In the genomic region with DNA sequence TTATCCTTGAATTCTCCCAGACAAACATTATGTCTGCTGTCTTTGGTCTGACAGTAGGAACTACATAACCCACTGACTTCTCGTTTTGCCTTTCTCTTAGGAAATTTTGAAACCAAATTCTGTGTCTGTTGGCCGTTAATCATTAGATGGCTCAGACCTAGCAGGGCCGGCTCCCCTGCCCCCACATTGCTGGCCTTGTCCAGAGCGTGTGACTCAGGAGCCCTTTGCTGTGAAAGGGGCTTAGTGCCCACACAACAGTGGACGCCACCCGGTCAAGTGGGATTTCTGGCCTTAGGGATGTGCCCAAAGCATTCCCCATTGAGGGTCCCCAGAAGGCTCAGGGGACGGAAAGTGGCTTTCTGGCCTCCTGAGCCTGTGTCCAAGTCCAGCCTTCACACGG, we compare ENCODE assay signal across 1 cellular context.
TF ChIP-seq lines count a peak whose summit lies in the region.

No MANE protein-coding gene starts in this region.

TF ChIP-seq in GM12878, 131 proteins besides CTCF, POLR2A, EP300 and RAD21 (continued from another document):
- TF ChIP-seq, protein P1, sequence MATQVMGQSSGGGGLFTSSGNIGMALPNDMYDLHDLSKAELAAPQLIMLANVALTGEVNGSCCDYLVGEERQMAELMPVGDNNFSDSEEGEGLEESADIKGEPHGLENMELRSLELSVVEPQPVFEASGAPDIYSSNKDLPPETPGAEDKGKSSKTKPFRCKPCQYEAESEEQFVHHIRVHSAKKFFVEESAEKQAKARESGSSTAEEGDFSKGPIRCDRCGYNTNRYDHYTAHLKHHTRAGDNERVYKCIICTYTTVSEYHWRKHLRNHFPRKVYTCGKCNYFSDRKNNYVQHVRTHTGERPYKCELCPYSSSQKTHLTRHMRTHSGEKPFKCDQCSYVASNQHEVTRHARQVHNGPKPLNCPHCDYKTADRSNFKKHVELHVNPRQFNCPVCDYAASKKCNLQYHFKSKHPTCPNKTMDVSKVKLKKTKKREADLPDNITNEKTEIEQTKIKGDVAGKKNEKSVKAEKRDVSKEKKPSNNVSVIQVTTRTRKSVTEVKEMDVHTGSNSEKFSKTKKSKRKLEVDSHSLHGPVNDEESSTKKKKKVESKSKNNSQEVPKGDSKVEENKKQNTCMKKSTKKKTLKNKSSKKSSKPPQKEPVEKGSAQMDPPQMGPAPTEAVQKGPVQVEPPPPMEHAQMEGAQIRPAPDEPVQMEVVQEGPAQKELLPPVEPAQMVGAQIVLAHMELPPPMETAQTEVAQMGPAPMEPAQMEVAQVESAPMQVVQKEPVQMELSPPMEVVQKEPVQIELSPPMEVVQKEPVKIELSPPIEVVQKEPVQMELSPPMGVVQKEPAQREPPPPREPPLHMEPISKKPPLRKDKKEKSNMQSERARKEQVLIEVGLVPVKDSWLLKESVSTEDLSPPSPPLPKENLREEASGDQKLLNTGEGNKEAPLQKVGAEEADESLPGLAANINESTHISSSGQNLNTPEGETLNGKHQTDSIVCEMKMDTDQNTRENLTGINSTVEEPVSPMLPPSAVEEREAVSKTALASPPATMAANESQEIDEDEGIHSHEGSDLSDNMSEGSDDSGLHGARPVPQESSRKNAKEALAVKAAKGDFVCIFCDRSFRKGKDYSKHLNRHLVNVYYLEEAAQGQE (IDR thresholded peaks at IDR 0.05; ENCODE audit: low read depth, low read length) = no peak
- TF ChIP-seq, protein P2, sequence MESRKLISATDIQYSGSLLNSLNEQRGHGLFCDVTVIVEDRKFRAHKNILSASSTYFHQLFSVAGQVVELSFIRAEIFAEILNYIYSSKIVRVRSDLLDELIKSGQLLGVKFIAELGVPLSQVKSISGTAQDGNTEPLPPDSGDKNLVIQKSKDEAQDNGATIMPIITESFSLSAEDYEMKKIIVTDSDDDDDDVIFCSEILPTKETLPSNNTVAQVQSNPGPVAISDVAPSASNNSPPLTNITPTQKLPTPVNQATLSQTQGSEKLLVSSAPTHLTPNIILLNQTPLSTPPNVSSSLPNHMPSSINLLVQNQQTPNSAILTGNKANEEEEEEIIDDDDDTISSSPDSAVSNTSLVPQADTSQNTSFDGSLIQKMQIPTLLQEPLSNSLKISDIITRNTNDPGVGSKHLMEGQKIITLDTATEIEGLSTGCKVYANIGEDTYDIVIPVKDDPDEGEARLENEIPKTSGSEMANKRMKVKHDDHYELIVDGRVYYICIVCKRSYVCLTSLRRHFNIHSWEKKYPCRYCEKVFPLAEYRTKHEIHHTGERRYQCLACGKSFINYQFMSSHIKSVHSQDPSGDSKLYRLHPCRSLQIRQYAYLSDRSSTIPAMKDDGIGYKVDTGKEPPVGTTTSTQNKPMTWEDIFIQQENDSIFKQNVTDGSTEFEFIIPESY (IDR thresholded peaks at IDR 0.05) = no peak
- TF ChIP-seq ZNF622 (IDR thresholded peaks at IDR 0.05) (no peak), BRCA1 (IDR thresholded peaks at IDR 0.05; ENCODE audit: low read depth, low read length) (no peak), ZNF384 (IDR thresholded peaks at IDR 0.05; ENCODE audit: borderline replicate concordance, low read depth, low read length) (no peak), SREBF2 (IDR thresholded peaks at IDR 0.05; ENCODE audit: low read length) (no peak), SPI1 (IDR thresholded peaks at IDR 0.05; ENCODE audit: borderline replicate concordance, insufficient read depth, low read depth, low read length) (no peak), TCF12 (IDR thresholded peaks at IDR 0.05; ENCODE audit: low read depth, low read length) (no peak)
- TF ChIP-seq, protein P3, sequence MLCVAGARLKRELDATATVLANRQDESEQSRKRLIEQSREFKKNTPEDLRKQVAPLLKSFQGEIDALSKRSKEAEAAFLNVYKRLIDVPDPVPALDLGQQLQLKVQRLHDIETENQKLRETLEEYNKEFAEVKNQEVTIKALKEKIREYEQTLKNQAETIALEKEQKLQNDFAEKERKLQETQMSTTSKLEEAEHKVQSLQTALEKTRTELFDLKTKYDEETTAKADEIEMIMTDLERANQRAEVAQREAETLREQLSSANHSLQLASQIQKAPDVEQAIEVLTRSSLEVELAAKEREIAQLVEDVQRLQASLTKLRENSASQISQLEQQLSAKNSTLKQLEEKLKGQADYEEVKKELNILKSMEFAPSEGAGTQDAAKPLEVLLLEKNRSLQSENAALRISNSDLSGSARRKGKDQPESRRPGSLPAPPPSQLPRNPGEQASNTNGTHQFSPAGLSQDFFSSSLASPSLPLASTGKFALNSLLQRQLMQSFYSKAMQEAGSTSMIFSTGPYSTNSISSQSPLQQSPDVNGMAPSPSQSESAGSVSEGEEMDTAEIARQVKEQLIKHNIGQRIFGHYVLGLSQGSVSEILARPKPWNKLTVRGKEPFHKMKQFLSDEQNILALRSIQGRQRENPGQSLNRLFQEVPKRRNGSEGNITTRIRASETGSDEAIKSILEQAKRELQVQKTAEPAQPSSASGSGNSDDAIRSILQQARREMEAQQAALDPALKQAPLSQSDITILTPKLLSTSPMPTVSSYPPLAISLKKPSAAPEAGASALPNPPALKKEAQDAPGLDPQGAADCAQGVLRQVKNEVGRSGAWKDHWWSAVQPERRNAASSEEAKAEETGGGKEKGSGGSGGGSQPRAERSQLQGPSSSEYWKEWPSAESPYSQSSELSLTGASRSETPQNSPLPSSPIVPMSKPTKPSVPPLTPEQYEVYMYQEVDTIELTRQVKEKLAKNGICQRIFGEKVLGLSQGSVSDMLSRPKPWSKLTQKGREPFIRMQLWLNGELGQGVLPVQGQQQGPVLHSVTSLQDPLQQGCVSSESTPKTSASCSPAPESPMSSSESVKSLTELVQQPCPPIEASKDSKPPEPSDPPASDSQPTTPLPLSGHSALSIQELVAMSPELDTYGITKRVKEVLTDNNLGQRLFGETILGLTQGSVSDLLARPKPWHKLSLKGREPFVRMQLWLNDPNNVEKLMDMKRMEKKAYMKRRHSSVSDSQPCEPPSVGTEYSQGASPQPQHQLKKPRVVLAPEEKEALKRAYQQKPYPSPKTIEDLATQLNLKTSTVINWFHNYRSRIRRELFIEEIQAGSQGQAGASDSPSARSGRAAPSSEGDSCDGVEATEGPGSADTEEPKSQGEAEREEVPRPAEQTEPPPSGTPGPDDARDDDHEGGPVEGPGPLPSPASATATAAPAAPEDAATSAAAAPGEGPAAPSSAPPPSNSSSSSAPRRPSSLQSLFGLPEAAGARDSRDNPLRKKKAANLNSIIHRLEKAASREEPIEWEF (IDR thresholded peaks at IDR 0.05; ENCODE audit: insufficient replicate concordance, low read depth, low read length) = no peak
- TF ChIP-seq, protein P4, sequence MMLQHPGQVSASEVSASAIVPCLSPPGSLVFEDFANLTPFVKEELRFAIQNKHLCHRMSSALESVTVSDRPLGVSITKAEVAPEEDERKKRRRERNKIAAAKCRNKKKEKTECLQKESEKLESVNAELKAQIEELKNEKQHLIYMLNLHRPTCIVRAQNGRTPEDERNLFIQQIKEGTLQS (IDR thresholded peaks at IDR 0.05; ENCODE audit: borderline replicate concordance, extremely low read depth, low read depth, low read length) = no peak
